In the genomic region with DNA sequence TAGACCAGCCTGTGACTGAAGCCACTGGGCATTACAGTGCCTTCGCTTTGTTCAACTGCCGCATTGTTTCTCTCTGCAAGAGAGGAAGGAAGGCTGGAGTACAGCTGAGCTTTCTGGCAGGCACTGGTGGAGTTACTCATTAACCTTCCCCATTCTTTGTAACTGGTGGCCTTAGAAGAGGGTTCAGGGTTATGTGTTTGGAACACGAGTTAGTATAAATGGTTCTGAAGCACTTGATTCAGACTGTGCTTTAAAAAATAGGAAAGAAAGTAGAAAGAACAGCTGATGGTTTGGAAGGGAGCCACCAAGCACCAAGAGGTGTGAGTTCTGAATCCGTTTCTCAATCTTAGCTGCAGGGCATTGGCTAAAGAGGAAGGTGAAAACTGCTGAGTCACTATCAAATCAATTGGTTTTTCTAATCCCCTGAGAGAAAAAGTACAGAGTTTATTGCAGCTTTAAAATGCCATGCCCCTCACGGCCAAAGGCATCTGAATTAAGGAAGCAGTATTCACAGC, we compare ENCODE assay signal across 8 cellular contexts. TPM values are rescaled to one million over a fixed set of nuclear protein-coding genes. Genes with fewer than 3 reads are reported as not detected.
A peak's percentile ranks its signal among the peaks of the same experiment; 100 is the strongest.
DNase-seq lines count a peak whose midpoint lies in the region; ATAC-seq and TF ChIP-seq lines count a peak whose summit lies in the region.

No MANE protein-coding gene starts in this region.

- no peak for TF ChIP-seq CTCF in cardiac fibroblast (IDR thresholded peaks at IDR 0.05; ENCODE audit: low read depth, low read length)

- peak; percentile 73 for DNase-seq in NCI-H460 (ENCODE audit: extremely low read depth, low read depth)
- peak; percentile 85 to 88 for DNase-seq in cardiac fibroblast (ENCODE audit: low read depth in 2 of 2)
- peak; percentile 90 for DNase-seq in kidney tubule cell (ENCODE audit: low spot score)
- peak in 38 of 49 donors; percentile 3 to 84 (median 44) for DNase-seq in substantia nigra (lab: John Stamatoyannopoulos, UW)
- no peak for DNase-seq in activated CD4-positive, CD25-positive, alpha-beta regulatory T cell (lab: John Stamatoyannopoulos, UW)
- no peak for DNase-seq in NK-92 treated with Interleukin-12 subunit alpha and Interleukin-12 subunit beta, amount 100 ng/mL, for 24 hours (lab: John Stamatoyannopoulos, UW)

- H3K27ac ChIP-seq in substantia nigra (ENCODE audit: low read depth, low read length, poor library complexity, severe bottlenecking): peak overlapping the region; percentile 4

- ATAC-seq in GM18508 (IDR thresholded peaks at IDR 0.05; ENCODE audit: insufficient read depth, unreplicated experiment) (peak; percentile 94), HG02798 (IDR thresholded peaks at IDR 0.05; ENCODE audit: poor library complexity, unreplicated experiment) (peak; percentile 93)

- H3K4me3 ChIP-seq in cardiac fibroblast (replicated peaks in 1 of 2; ENCODE audit: low read depth in 2 of 2, low read length in 2 of 2): peak overlapping the region; percentile 11 to 13

RNA-seq across cellular contexts. Expression of gene HGD, which starts 3.7 kb away (rescaled TPM):
- 1.3 and 2.2 TPM in 2 replicates for total RNA-seq in NCI-H460 (2014; rRNA removed; shearing (Covaris generic))
- polyA plus RNA-seq in NCI-H460 (2014; cell fraction: nucleus; rRNA removed): 1.1 and 4.6 TPM in 2 replicates

Comparison
In these comparisons a context has a peak if more than half of its experiments do, and no peak if none do; other contexts are left out.
1. DNase-seq: peak in NCI-H460 (single experiment), cardiac fibroblast (2 of 2), kidney tubule cell (single experiment) and substantia nigra (38 of 49); none in activated CD4-positive, CD25-positive, alpha-beta regulatory T cell (0 of 4) and NK-92 treated with Interleukin-12 subunit alpha and Interleukin-12 subunit beta, amount 100 ng/mL, for 24 hours (single experiment).